1 cellular context compared by ENCODE assay signal in the genomic region with DNA sequence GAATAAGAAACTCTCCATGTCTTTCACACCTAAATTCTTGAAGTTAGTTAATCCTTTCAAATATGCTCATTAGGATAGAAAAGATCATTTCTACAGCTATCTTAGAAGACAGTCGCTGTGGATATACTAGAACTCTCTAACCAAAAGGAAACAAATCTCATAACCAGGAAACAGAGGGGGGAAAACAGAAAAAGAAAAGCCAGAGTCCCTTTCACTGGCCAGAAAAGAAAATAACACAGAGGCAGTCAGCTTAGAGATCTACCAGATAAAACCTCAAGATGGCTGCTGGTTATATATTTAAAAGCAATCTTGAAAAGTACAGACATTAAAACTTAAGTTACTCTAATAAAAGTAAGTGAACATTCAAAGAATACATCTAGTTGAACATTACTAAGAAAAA.
TF ChIP-seq lines count a peak whose summit lies in the region.

No MANE protein-coding gene starts in this region.

TF ChIP-seq in WTC11, 78 proteins besides CTCF, POLR2A, EP300 and RAD21:
- TF ChIP-seq NR2C2 (CRISPR knock-in tag; IDR thresholded peaks at IDR 0.05) (no peak), TCF7 (CRISPR knock-in tag; IDR thresholded peaks at IDR 0.05; ENCODE audit: low read depth) (no peak), IRF2 (CRISPR knock-in tag; IDR thresholded peaks at IDR 0.05; ENCODE audit: borderline replicate concordance, low read depth) (no peak), NFE2L1 (CRISPR knock-in tag; IDR thresholded peaks at IDR 0.05) (no peak), SP1 (CRISPR knock-in tag; conservative IDR thresholded peaks at IDR 0.05) (no peak), E2F4 (CRISPR knock-in tag; IDR thresholded peaks at IDR 0.05; ENCODE audit: borderline replicate concordance, low read depth) (no peak), ZNF671 (CRISPR knock-in tag; IDR thresholded peaks at IDR 0.05) (no peak), ZNF232 (CRISPR knock-in tag; IDR thresholded peaks at IDR 0.05) (no peak), MLX (CRISPR knock-in tag; IDR thresholded peaks at IDR 0.05) (no peak)
- TF ChIP-seq, protein P1, sequence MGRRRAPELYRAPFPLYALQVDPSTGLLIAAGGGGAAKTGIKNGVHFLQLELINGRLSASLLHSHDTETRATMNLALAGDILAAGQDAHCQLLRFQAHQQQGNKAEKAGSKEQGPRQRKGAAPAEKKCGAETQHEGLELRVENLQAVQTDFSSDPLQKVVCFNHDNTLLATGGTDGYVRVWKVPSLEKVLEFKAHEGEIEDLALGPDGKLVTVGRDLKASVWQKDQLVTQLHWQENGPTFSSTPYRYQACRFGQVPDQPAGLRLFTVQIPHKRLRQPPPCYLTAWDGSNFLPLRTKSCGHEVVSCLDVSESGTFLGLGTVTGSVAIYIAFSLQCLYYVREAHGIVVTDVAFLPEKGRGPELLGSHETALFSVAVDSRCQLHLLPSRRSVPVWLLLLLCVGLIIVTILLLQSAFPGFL (CRISPR knock-in tag; IDR thresholded peaks at IDR 0.05; ENCODE audit: borderline replicate concordance): no peak
- TF ChIP-seq, protein P2, sequence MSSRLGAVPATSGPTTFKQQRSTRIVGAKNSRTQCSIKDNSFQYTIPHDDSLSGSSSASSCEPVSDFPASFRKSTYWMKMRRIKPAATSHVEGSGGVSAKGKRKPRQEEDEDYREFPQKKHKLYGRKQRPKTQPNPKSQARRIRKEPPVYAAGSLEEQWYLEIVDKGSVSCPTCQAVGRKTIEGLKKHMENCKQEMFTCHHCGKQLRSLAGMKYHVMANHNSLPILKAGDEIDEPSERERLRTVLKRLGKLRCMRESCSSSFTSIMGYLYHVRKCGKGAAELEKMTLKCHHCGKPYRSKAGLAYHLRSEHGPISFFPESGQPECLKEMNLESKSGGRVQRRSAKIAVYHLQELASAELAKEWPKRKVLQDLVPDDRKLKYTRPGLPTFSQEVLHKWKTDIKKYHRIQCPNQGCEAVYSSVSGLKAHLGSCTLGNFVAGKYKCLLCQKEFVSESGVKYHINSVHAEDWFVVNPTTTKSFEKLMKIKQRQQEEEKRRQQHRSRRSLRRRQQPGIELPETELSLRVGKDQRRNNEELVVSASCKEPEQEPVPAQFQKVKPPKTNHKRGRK (CRISPR knock-in tag; IDR thresholded peaks at IDR 0.05; ENCODE audit: borderline replicate concordance): no peak
- TF ChIP-seq, protein P3, sequence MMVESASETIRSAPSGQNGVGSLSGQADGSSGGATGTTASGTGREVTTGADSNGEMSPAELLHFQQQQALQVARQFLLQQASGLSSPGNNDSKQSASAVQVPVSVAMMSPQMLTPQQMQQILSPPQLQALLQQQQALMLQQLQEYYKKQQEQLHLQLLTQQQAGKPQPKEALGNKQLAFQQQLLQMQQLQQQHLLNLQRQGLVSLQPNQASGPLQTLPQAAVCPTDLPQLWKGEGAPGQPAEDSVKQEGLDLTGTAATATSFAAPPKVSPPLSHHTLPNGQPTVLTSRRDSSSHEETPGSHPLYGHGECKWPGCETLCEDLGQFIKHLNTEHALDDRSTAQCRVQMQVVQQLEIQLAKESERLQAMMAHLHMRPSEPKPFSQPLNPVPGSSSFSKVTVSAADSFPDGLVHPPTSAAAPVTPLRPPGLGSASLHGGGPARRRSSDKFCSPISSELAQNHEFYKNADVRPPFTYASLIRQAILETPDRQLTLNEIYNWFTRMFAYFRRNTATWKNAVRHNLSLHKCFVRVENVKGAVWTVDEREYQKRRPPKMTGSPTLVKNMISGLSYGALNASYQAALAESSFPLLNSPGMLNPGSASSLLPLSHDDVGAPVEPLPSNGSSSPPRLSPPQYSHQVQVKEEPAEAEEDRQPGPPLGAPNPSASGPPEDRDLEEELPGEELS (CRISPR knock-in tag; IDR thresholded peaks at IDR 0.05): no peak
- TF ChIP-seq, protein P4, sequence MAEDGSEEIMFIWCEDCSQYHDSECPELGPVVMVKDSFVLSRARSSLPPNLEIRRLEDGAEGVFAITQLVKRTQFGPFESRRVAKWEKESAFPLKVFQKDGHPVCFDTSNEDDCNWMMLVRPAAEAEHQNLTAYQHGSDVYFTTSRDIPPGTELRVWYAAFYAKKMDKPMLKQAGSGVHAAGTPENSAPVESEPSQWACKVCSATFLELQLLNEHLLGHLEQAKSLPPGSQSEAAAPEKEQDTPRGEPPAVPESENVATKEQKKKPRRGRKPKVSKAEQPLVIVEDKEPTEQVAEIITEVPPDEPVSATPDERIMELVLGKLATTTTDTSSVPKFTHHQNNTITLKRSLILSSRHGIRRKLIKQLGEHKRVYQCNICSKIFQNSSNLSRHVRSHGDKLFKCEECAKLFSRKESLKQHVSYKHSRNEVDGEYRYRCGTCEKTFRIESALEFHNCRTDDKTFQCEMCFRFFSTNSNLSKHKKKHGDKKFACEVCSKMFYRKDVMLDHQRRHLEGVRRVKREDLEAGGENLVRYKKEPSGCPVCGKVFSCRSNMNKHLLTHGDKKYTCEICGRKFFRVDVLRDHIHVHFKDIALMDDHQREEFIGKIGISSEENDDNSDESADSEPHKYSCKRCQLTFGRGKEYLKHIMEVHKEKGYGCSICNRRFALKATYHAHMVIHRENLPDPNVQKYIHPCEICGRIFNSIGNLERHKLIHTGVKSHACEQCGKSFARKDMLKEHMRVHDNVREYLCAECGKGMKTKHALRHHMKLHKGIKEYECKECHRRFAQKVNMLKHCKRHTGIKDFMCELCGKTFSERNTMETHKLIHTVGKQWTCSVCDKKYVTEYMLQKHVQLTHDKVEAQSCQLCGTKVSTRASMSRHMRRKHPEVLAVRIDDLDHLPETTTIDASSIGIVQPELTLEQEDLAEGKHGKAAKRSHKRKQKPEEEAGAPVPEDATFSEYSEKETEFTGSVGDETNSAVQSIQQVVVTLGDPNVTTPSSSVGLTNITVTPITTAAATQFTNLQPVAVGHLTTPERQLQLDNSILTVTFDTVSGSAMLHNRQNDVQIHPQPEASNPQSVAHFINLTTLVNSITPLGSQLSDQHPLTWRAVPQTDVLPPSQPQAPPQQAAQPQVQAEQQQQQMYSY (CRISPR knock-in tag; IDR thresholded peaks at IDR 0.05): no peak
- TF ChIP-seq, protein P5, sequence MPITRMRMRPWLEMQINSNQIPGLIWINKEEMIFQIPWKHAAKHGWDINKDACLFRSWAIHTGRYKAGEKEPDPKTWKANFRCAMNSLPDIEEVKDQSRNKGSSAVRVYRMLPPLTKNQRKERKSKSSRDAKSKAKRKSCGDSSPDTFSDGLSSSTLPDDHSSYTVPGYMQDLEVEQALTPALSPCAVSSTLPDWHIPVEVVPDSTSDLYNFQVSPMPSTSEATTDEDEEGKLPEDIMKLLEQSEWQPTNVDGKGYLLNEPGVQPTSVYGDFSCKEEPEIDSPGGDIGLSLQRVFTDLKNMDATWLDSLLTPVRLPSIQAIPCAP (CRISPR knock-in tag; IDR thresholded peaks at IDR 0.05): no peak
- TF ChIP-seq, protein P6, sequence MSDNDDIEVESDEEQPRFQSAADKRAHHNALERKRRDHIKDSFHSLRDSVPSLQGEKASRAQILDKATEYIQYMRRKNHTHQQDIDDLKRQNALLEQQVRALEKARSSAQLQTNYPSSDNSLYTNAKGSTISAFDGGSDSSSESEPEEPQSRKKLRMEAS (CRISPR knock-in tag; IDR thresholded peaks at IDR 0.05): no peak
